In the genomic region with DNA sequence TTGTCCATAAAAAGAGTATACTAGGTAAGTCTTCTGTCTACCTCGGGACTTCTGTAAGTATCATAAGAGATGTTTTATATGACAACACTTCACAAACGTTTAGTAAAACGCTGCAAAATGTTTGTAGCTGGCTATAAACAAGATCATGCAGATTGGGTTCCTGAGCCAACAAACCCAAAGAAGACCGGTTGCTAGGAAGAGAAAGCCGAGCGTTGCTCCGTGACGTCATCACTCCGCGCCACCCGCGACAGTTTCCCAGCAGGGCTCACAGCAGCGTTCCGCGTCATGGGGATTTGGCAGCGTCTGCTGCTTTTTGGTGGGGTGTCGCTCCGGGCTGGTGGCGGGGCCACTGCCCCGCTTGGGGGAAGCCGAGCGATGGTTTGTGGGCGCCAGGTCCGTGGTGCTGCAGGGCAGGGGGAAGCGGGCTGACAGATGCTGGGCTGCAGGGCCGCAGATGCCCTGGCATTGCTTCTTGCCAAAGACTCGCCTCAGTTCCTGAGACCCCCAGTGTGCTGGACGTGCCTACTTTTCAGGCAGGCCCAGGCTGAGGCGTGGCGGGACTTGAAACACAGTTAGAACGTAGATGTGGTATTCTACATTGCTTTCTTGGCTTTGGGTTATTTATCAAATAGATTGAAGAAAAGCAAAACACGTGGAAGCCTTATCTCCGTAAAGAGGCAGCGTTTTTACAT, we compare ENCODE assay signal across 8 cellular contexts. TPM values are rescaled to one million over a fixed set of nuclear protein-coding genes. Genes with fewer than 3 reads are reported as not detected.
A peak's percentile ranks its signal among the peaks of the same experiment; 100 is the strongest.
DNase-seq lines count a peak whose midpoint lies in the region; ATAC-seq and TF ChIP-seq lines count a peak whose summit lies in the region.

A gene with protein sequence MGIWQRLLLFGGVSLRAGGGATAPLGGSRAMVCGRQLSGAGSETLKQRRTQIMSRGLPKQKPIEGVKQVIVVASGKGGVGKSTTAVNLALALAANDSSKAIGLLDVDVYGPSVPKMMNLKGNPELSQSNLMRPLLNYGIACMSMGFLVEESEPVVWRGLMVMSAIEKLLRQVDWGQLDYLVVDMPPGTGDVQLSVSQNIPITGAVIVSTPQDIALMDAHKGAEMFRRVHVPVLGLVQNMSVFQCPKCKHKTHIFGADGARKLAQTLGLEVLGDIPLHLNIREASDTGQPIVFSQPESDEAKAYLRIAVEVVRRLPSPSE (plus strand): TSS at position 250 of the 692 bp plus-strand sequence. CDS start 36 bp downstream, at position 286.

- H3K27me3 Mint-ChIP-seq in naive thymus-derived CD8-positive, alpha-beta T cell = peaks cover 3 to 20% (median 6%) of the 10 kb centered on the region in 5 donors

- POLR2A ChIA-PET in naive thymus-derived CD8-positive, alpha-beta T cell (lab: Charles Lee) = interaction anchor here (1.7 kb wide), 1 partner anchor 141 kb away, joined by 7 read pairs; the partner anchor contains the start of gene HEATR5A

- peaks cover 0 to 14% (median 2%) of the 10 kb centered on the region in 3 donors for H3K36me3 Mint-ChIP-seq in naive thymus-derived CD8-positive, alpha-beta T cell

- H3K79me2 ChIP-seq in Karpas-422 (ENCODE audit: low read length) = peaks cover 25% of the 10 kb centered on the region

- H3K9me3 Mint-ChIP-seq in naive thymus-derived CD8-positive, alpha-beta T cell = no peaks in the 10 kb centered on the region

- H3K4me1 ChIP-seq in Karpas-422 (ENCODE audit: low read length) = peaks cover 33% of the 10 kb centered on the region

- no peaks in the 10 kb centered on the region for H3K9me3 ChIP-seq in Karpas-422 (ENCODE audit: low read length)

- peak within 1 kb of the TSS; percentile 82 for H3K4me2 ChIP-seq in Karpas-422 (ENCODE audit: low read depth, low read length, poor library complexity, severe bottlenecking)

- H3K4me3 ChIP-seq in Karpas-422 (ENCODE audit: low read length) (peak within 1 kb of the TSS; percentile 74), fibroblast of mammary gland (ENCODE audit: control insufficient read depth, low read depth, low read length) (peak within 1 kb of the TSS; percentile 96)

- H3K36me3 ChIP-seq in Karpas-422 (ENCODE audit: insufficient read depth, low read length) = peaks cover 7% of the 10 kb centered on the region; the same call in 1 of the 2 replicates

- peak within 1 kb of the TSS; percentile 78 for H2AFZ ChIP-seq in Karpas-422 (ENCODE audit: low read length)

- H3K9ac ChIP-seq in Karpas-422 (ENCODE audit: low read length) = peak within 1 kb of the TSS; percentile 75

- no peaks in the 10 kb centered on the region for H3K27me3 ChIP-seq in Karpas-422 (ENCODE audit: low read length)

- no peak for TF ChIP-seq CTCF in fibroblast of mammary gland (conservative IDR thresholded peaks at IDR 0.05; ENCODE audit: control insufficient read depth, insufficient read depth, low read depth, low read length)

- H3K4me3 Mint-ChIP-seq in naive thymus-derived CD8-positive, alpha-beta T cell = peak within 1 kb of the TSS; percentile 89 to 98 (median 94)

- no peaks in the 10 kb centered on the region for H3K9me2 ChIP-seq in Karpas-422 (replicated peaks; ENCODE audit: insufficient read depth, low read length)

- H3K27ac ChIP-seq in Karpas-422 (ENCODE audit: low read length) = peak within 1 kb of the TSS; percentile 69

- H4K20me1 ChIP-seq in Karpas-422 (ENCODE audit: insufficient read depth, low read depth, low read length) = no peaks in the 10 kb centered on the region

- H3K4me1 Mint-ChIP-seq in naive thymus-derived CD8-positive, alpha-beta T cell = peaks cover 15 to 40% (median 33%) of the 10 kb centered on the region in 4 donors

- peak; percentile 97 for DNase-seq in DMS79 treated with DMSO at 0.1 percent for 48 hours (lab: John Stamatoyannopoulos, UW)
- peak; percentile 100 for DNase-seq in Karpas-422
- DNase-seq in RKO (ENCODE audit: low spot score) = peak; percentile 94
- DNase-seq in activated T-helper 1 cell treated with anti-CD3 and anti-CD28 coated beads, Interleukin-2, amount 50 U/mL, for 16 hours (ENCODE audit: low read depth in 1 of 2, low spot score in 1 of 2) = peak; percentile 94 to 97
- peak; percentile 96 for DNase-seq in fibroblast of mammary gland (ENCODE audit: low read depth)
- DNase-seq in naive thymus-derived CD8-positive, alpha-beta T cell = peak; percentile 96 to 99 (median 98)
- DNase-seq in stimulated activated naive CD4-positive, alpha-beta T cell (lab: John Stamatoyannopoulos, UW) = peak; percentile 96 to 97 (median 96)

- peak; percentile 94 for ATAC-seq in GM21825 (IDR thresholded peaks at IDR 0.05; ENCODE audit: unreplicated experiment)
- ATAC-seq in naive thymus-derived CD8-positive, alpha-beta T cell = peak; percentile 91 to 94

- H3K27ac Mint-ChIP-seq in naive thymus-derived CD8-positive, alpha-beta T cell = peak within 1 kb of the TSS; percentile 93 to 100 (median 99)

RNA-seq across cellular contexts. Expression of the gene that starts here (rescaled TPM):
- 35.1 and 50.2 TPM in 2 replicates for total RNA-seq in Karpas-422 (2014; rRNA removed; shearing (Covaris generic); ENCODE audit: low replicate concordance)
- total RNA-seq in naive thymus-derived CD8-positive, alpha-beta T cell = 10 to 100 TPM in 1 of 2 experiments, 1 to 10 TPM in 1; 8.0 to 11.3 TPM
- polyA plus RNA-seq in naive thymus-derived CD8-positive, alpha-beta T cell = 1 to 10 TPM; 6.7 to 9.1 (median 8.6) TPM

Comparison
In these comparisons a context has a peak if more than half of its experiments do, and no peak if none do; other contexts are left out.
1. Peak in every context shown above with its lines: DNase-seq, ATAC-seq, H3K4me3 ChIP-seq and H3K27ac ChIP-seq.